In the genomic region with DNA sequence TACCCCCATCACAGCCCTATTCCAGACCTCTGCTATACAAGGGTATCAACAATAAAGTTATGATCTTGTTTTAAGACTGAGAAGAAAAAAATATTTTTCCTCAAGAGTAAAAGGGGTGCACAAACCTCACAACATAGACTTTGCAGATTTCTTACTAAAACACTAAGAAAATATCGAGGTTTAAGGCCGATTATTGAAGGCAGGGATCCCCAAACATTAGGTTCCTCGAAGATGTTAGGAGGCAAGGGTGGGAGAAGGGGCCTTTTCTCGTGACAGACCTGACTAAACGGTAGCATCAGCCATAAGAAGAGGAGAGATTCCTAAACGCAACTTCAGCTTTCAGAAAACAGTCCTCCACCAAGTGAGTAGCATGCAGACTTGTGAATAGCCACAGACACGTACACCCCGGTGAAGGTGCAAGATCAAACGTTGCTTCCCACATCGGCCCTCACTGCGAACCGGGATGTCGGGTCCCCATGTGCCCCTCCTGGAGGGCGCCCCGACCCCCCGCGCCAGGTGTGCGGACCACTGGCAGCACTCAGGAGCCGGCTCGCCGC, we compare ENCODE assay signal across 8 cellular contexts. TPM values are rescaled to one million over a fixed set of nuclear protein-coding genes. Genes with fewer than 3 reads are reported as not detected.
A peak's percentile ranks its signal among the peaks of the same experiment; 100 is the strongest.
DNase-seq lines count a peak whose midpoint lies in the region; ATAC-seq, FAIRE-seq and TF ChIP-seq lines count a peak whose summit lies in the region.

No MANE protein-coding gene starts in this region.

- H3K27me3 ChIP-seq in ACC112 (ENCODE audit: insufficient read depth, low read length): no peaks in the 10 kb centered on the region
- H3K27me3 ChIP-seq in SJCRH30: no peaks in the 10 kb centered on the region
- no peaks in the 10 kb centered on the region for H3K27me3 ChIP-seq in bronchial epithelial cell (ENCODE audit: control insufficient read depth, insufficient read depth, low read length)
- no peaks in the 10 kb centered on the region for H3K27me3 ChIP-seq in layer of hippocampus (ENCODE audit: control insufficient read depth, insufficient read depth, low read length)

- peaks cover 23 to 49% of the 10 kb centered on the region in 2 donors for H3K4me1 Mint-ChIP-seq in stimulated activated naive B cell treated with anti-CD40 and anti-IgM and Interleukin-4, amounts not matched to agents 10 μg/mL and 1 μg/mL and 100 μg/mL, for 72 hours

- H3K36me3 Mint-ChIP-seq in stimulated activated naive B cell treated with anti-CD40 and anti-IgM and Interleukin-4, amounts not matched to agents 10 μg/mL and 1 μg/mL and 100 μg/mL, for 72 hours: peaks cover 4 to 6% of the 10 kb centered on the region in 2 donors

- no peak for FAIRE-seq in bronchial epithelial cell (lab: Jason Lieb, UNC)

- peak; percentile 34 for ATAC-seq in HG03135 (IDR thresholded peaks at IDR 0.05; ENCODE audit: unreplicated experiment)
- ATAC-seq in stimulated activated naive B cell treated with anti-CD40 and anti-IgM and Interleukin-4, amounts not matched to agents 10 μg/mL and 1 μg/mL and 100 μg/mL, for 72 hours (replicated peaks): peak; percentile 37 to 41

- H3K4me1 ChIP-seq in ACC112 (ENCODE audit: control insufficient read depth, insufficient read depth, low read length, unreplicated experiment) (peaks cover 20% of the 10 kb centered on the region), SJCRH30 (peaks cover 3% of the 10 kb centered on the region; the same call in 1 of the 2 replicates)

- DNase-seq in SJCRH30: peak; percentile 10 to 40
- peak; percentile 36 for DNase-seq in bronchial epithelial cell (ENCODE audit: low read depth)
- no peak for DNase-seq in stimulated activated naive B cell treated with anti-CD40 and anti-IgM and Interleukin-4, amounts not matched to agents 10 μg/mL and 1 μg/mL and 100 μg/mL, for 72 hours
- no peak for DNase-seq in CD1c-positive myeloid dendritic cell (ENCODE audit: extremely low spot score)

- H3K4me3 ChIP-seq in ACC112 (ENCODE audit: low read depth, low read length) (peak overlapping the region; percentile 94), GM08714 (ENCODE audit: low read length) (peak overlapping the region; percentile 100), SJCRH30 (peak overlapping the region; percentile 88), bronchial epithelial cell (ENCODE audit: low read depth, low read length) (peak overlapping the region; percentile 86)

- peak overlapping the region; percentile 80 to 96 for H3K4me3 Mint-ChIP-seq in stimulated activated naive B cell treated with anti-CD40 and anti-IgM and Interleukin-4, amounts not matched to agents 10 μg/mL and 1 μg/mL and 100 μg/mL, for 72 hours

- H3K27me3 Mint-ChIP-seq in stimulated activated naive B cell treated with anti-CD40 and anti-IgM and Interleukin-4, amounts not matched to agents 10 μg/mL and 1 μg/mL and 100 μg/mL, for 72 hours: no peaks in the 10 kb centered on the region

- H3K27ac ChIP-seq in ACC112 (ENCODE audit: low read depth, low read length): peak overlapping the region; percentile 23; the same call in 1 of the 2 replicates
- peak overlapping the region; percentile 74 for H3K27ac ChIP-seq in SJCRH30
- H3K27ac ChIP-seq in layer of hippocampus (ENCODE audit: low read depth, low read length): peak overlapping the region; percentile 10

- no peaks in the 10 kb centered on the region for H3K9me3 ChIP-seq in SJCRH30 (replicated peaks)

- H2AFZ ChIP-seq in ACC112 (ENCODE audit: low read length, unreplicated experiment): peak overlapping the region; percentile 98

- peak overlapping the region; percentile 84 for H3K27ac Mint-ChIP-seq in stimulated activated naive B cell treated with anti-CD40 and anti-IgM and Interleukin-4, amounts not matched to agents 10 μg/mL and 1 μg/mL and 100 μg/mL, for 72 hours

- H3K9me3 Mint-ChIP-seq in stimulated activated naive B cell treated with anti-CD40 and anti-IgM and Interleukin-4, amounts not matched to agents 10 μg/mL and 1 μg/mL and 100 μg/mL, for 72 hours: no peaks in the 10 kb centered on the region

- H3K36me3 ChIP-seq in ACC112 (ENCODE audit: insufficient read depth, low read length) (no peaks in the 10 kb centered on the region), SJCRH30 (no peaks in the 10 kb centered on the region), bronchial epithelial cell (ENCODE audit: control insufficient read depth, insufficient read depth, low read length) (no peaks in the 10 kb centered on the region)

- peaks cover 52% of the 10 kb centered on the region for H3K79me2 ChIP-seq in ACC112 (ENCODE audit: control insufficient read depth, insufficient read depth, low read length, unreplicated experiment)

- no peak for TF ChIP-seq CTCF in bronchial epithelial cell (IDR thresholded peaks at IDR 0.05; ENCODE audit: insufficient read depth, low read length, severe bottlenecking)

RNA-seq across cellular contexts. Expression of a gene that starts 0.7 kb away (rescaled TPM):
- total RNA-seq in SJCRH30 (2014; rRNA removed; shearing (Covaris generic)): 33.2 and 35.8 TPM in 2 replicates
- 12.9 and 13.7 TPM in 2 replicates for total RNA-seq in bronchial epithelial cell

RNA-seq across cellular contexts. Expression of a gene that starts 0.8 kb away (rescaled TPM):
- 4.2 and 5.1 TPM in 2 replicates for total RNA-seq in SJCRH30 (2014; rRNA removed; shearing (Covaris generic))
- under 0.01 and 0.77 TPM in 2 replicates for total RNA-seq in bronchial epithelial cell

Comparison
In these comparisons a context has a peak if more than half of its experiments do, and no peak if none do; other contexts are left out.
1. H3K27ac ChIP-seq: peak in every context shown above with its lines; median percentile 74 in SJCRH30; 23 in ACC112; 10 in layer of hippocampus.
2. DNase-seq: peak in SJCRH30 (2 of 2) and bronchial epithelial cell (single experiment); none in stimulated activated naive B cell treated with anti-CD40 and anti-IgM and Interleukin-4, amounts not matched to agents 10 μg/mL and 1 μg/mL and 100 μg/mL, for 72 hours (single experiment) and CD1c-positive myeloid dendritic cell (single experiment).
3. Peak in every context shown above with its lines, with median percentiles within 50 percentile points of each other: H3K4me3 ChIP-seq.